ENCODE assay signal across 8 cellular contexts in the genomic region with DNA sequence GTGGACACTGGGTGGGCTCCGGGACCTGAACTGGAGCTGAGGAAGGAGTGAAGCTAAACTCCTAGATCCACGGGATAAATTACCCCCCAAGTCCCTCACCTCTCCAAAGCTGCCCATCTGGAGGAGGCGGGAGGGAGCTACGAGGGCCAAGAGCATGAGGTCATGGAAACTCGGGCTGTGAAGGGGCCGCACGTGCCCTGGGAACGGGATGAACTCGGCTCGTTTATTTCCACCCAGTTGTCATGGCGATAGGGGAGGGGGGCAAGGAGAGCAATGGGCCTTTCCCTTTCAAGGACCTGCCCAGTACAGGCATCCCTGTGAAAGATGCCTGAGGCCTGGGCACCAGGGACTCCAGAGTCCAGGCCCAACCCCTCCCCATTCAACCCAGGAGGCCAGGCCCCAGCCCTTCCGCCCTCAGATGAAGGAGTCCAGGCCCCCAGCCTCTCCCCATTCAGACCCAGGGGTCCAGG. TPM values are rescaled to one million over a fixed set of nuclear protein-coding genes. Genes with fewer than 3 reads are reported as not detected.
DNase-seq lines count a peak whose midpoint lies in the region; ATAC-seq and TF ChIP-seq lines count a peak whose summit lies in the region.

No MANE protein-coding gene starts in this region.

- TF ChIP-seq CTCF in astrocyte of the spinal cord (IDR thresholded peaks at IDR 0.05; ENCODE audit: low read depth, low read length) = no peak

- no peak overlapping the region for H3K4me3 Mint-ChIP-seq in stimulated activated naive CD8-positive, alpha-beta T cell treated with anti-CD3 and anti-CD28 coated beads, Interleukin-15, amount 100 ng/mL, for 72 hours

- H3K9me3 Mint-ChIP-seq in stimulated activated naive CD8-positive, alpha-beta T cell treated with anti-CD3 and anti-CD28 coated beads, Interleukin-15, amount 100 ng/mL, for 72 hours = no peaks in the 10 kb centered on the region

- peaks cover 24% of the 10 kb centered on the region for H3K4me1 ChIP-seq in skeletal muscle satellite cell (ENCODE audit: control insufficient read depth, insufficient read depth, low read length)

- no peak overlapping the region for H3K4me3 ChIP-seq in astrocyte of the spinal cord (ENCODE audit: low read depth, low read length)
- no peak overlapping the region for H3K4me3 ChIP-seq in skeletal muscle satellite cell (ENCODE audit: low read length)

- H3K36me3 ChIP-seq in skeletal muscle satellite cell (ENCODE audit: insufficient read depth, low read length) = peaks cover 21% of the 10 kb centered on the region

- in situ Hi-C loops in astrocyte of the spinal cord (cut with HindIII; ENCODE audit: low sequenced_read_pairs) = no loop called here

- DNase-seq in HCEC 1CT = peak; percentile 63
- peak; percentile 91 for DNase-seq in astrocyte of the spinal cord (ENCODE audit: low read depth, low spot score)
- peak in 40 of 51 donors; percentile 1 to 84 (median 42) for DNase-seq in hypothalamus (lab: John Stamatoyannopoulos, UW)
- no peak for DNase-seq in stimulated activated naive CD8-positive, alpha-beta T cell treated with anti-CD3 and anti-CD28 coated beads, Interleukin-15, amount 100 ng/mL, for 72 hours

- H3K9me3 ChIP-seq in skeletal muscle satellite cell (replicated peaks; ENCODE audit: low read length) = no peaks in the 10 kb centered on the region

- H3K4me1 Mint-ChIP-seq in stimulated activated naive CD8-positive, alpha-beta T cell treated with anti-CD3 and anti-CD28 coated beads, Interleukin-15, amount 100 ng/mL, for 72 hours = peaks cover 24% of the 10 kb centered on the region

- H3K4me2 ChIP-seq in skeletal muscle satellite cell (ENCODE audit: low read length) = peak overlapping the region; percentile 40

- no peaks in the 10 kb centered on the region for H3K27me3 ChIP-seq in skeletal muscle satellite cell (ENCODE audit: control insufficient read depth, insufficient read depth, low read length)

- no peak overlapping the region for H3K27ac Mint-ChIP-seq in stimulated activated naive CD8-positive, alpha-beta T cell treated with anti-CD3 and anti-CD28 coated beads, Interleukin-15, amount 100 ng/mL, for 72 hours

- no peaks in the 10 kb centered on the region for H3K27me3 Mint-ChIP-seq in stimulated activated naive CD8-positive, alpha-beta T cell treated with anti-CD3 and anti-CD28 coated beads, Interleukin-15, amount 100 ng/mL, for 72 hours

- ATAC-seq in GM19463 (IDR thresholded peaks at IDR 0.05; ENCODE audit: unreplicated experiment) = no peak
- no peak for ATAC-seq in HG03565 (IDR thresholded peaks at IDR 0.05; ENCODE audit: unreplicated experiment)
- no peak for ATAC-seq in stimulated activated naive CD8-positive, alpha-beta T cell treated with anti-CD3 and anti-CD28 coated beads, Interleukin-15, amount 100 ng/mL, for 72 hours
- no peak for ATAC-seq in HG03521 (IDR thresholded peaks at IDR 0.05; ENCODE audit: unreplicated experiment)

- H3K9ac ChIP-seq in skeletal muscle satellite cell (ENCODE audit: low read depth, low read length) = peak overlapping the region; percentile 34

RNA-seq across cellular contexts. Expression of a gene that starts 3.8 kb away (rescaled TPM):
- total RNA-seq in skeletal muscle satellite cell (2012; rRNA removed) = 42.4 and 51.5 TPM in 2 replicates

RNA-seq across cellular contexts. Expression of a gene that starts 35.4 kb away (rescaled TPM):
- 2.0 and 17.3 TPM in 2 replicates for total RNA-seq in skeletal muscle satellite cell (2012; rRNA removed)

RNA-seq across cellular contexts. Expression of a gene that starts 37.9 kb away (rescaled TPM):
- 1.5 and 1.7 TPM in 2 replicates for total RNA-seq in skeletal muscle satellite cell (2012; rRNA removed)

RNA-seq across cellular contexts. Expression of a gene that starts 43.9 kb away (rescaled TPM):
- total RNA-seq in skeletal muscle satellite cell (2012; rRNA removed) = not detected in 2 replicates

RNA-seq across cellular contexts. Expression of a gene that starts 50.7 kb away (rescaled TPM):
- total RNA-seq in skeletal muscle satellite cell (2012; rRNA removed) = 11.4 and 14.2 TPM in 2 replicates

Comparison
In these comparisons a context has a peak if more than half of its experiments do, and no peak if none do; other contexts are left out.
1. DNase-seq: peak in HCEC 1CT (single experiment), astrocyte of the spinal cord (single experiment) and hypothalamus (40 of 51); none in stimulated activated naive CD8-positive, alpha-beta T cell treated with anti-CD3 and anti-CD28 coated beads, Interleukin-15, amount 100 ng/mL, for 72 hours (0 of 2).